ENCODE assay signal across 20 cellular contexts in the genomic region with DNA sequence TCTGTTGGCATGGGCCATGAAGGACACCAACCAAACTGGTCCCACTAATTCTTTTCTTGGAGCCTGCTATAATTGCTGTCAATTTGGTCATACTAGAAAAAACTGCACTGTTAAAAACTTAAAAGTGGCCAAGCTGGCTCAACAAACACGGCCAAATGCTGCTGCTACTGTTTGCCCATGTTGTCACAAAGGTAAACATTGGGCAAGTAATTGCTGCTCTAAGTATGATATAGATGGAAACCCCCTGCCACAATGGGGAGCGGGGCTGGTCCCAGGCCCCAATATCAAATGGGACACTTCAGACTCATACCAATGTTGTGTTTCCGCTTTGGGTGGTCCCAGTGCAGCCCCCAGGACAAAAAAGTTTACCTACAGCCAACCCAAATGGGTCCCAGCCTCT. TPM values are rescaled to one million over a fixed set of nuclear protein-coding genes. Genes with fewer than 3 reads are reported as not detected.
DNase-seq lines count a peak whose midpoint lies in the region; ATAC-seq and TF ChIP-seq lines count a peak whose summit lies in the region.
"Had no signal": no experiment of that assay in that cellular context is flagged by ENCODE, and none has a peak within 500 bp of the region (broad histone marks: within the 10 kb centered on the region; RNA-seq: fewer than 3 reads in every experiment).

No MANE protein-coding gene starts in this region.

- peaks cover 9% of the 10 kb centered on the region for H3K9me3 Mint-ChIP-seq in activated naive CD4-positive, alpha-beta T cell treated with anti-CD3 and anti-CD28 coated beads for 36 hours
- H3K9me3 Mint-ChIP-seq: CD4-positive, alpha-beta T cell; CD8-positive, alpha-beta T cell had no signal

- H3K9ac ChIP-seq in liver (ENCODE audit: low read depth in 1 of 2, low read length in 2 of 2): no peak overlapping the region
- H3K9ac ChIP-seq: BLaER1 treated with 17β-estradiol and CSF1 and Interleukin-3, amounts not matched to agents 10 nM and 100 nM had no signal

- ATAC-seq in left lobe of liver: peak; percentile 61
- ATAC-seq in GM19023 (IDR thresholded peaks at IDR 0.05; ENCODE audit: unreplicated experiment): no peak
- ATAC-seq: A549; CD8-positive, alpha-beta T cell had no signal

- no peak overlapping the region for H3K27ac ChIP-seq in liver (ENCODE audit: low read depth in 1 of 2, low read length in 2 of 2)
- H3K27ac ChIP-seq: 22Rv1; A549; BLaER1 treated with 17β-estradiol and CSF1 and Interleukin-3, amounts not matched to agents 10 nM and 100 nM; C4-2B had no signal

- TF ChIP-seq RAD21 in liver (IDR thresholded peaks at IDR 0.05): no peak

- H3K36me3 Mint-ChIP-seq in activated naive CD4-positive, alpha-beta T cell treated with anti-CD3 and anti-CD28 coated beads for 36 hours (ENCODE audit: low read depth): peaks cover 1% of the 10 kb centered on the region
- H3K36me3 Mint-ChIP-seq: CD8-positive, alpha-beta T cell had no signal

- H3K4me1 Mint-ChIP-seq in activated naive CD4-positive, alpha-beta T cell treated with anti-CD3 and anti-CD28 coated beads for 36 hours (ENCODE audit: low read depth): no peaks in the 10 kb centered on the region
- H3K4me1 Mint-ChIP-seq: B cell had no signal

- no peaks in the 10 kb centered on the region for H3K27me3 Mint-ChIP-seq in activated naive CD4-positive, alpha-beta T cell treated with anti-CD3 and anti-CD28 coated beads for 36 hours (ENCODE audit: low read depth)
- H3K27me3 Mint-ChIP-seq: B cell; CD4-positive, alpha-beta T cell had no signal

- whole genome bisulfite sequencing in liver: 59% methylated on average over 3 of the region's 3 CpGs

- DNase-seq in NCI-H748 (lab: John Stamatoyannopoulos, UW; ENCODE audit: unreplicated experiment) (peak; percentile 2), NCI-H748 treated with DMSO at 0.1 percent for 48 hours (lab: John Stamatoyannopoulos, UW) (no peak), left lobe of liver (ENCODE audit: low spot score) (no peak), mesenteric fat pad (ENCODE audit: low spot score) (peak; percentile 45), NCI-H446 (lab: John Stamatoyannopoulos, UW) (no peak)
- no peak for DNase-seq in activated naive CD4-positive, alpha-beta T cell treated with anti-CD3 and anti-CD28 coated beads for 36 hours
- DNase-seq: AML-193; Caco-2; Calu3; CD4-positive, alpha-beta T cell; CD8-positive, alpha-beta T cell; DMS79 treated with DMSO at 0.1 percent for 48 hours; GF-D8 had no signal

- H3K9me3 ChIP-seq in liver (ENCODE audit: control insufficient read depth in 4 of 4, low read length in 3 of 4): no peaks in the 10 kb centered on the region
- H3K9me3 ChIP-seq: A549, Caco-2 had no signal

- intact Hi-C loops in activated naive CD4-positive, alpha-beta T cell treated with anti-CD3 and anti-CD28 coated beads for 36 hours (cut with micrococcal nuclease): no loop called here

- peaks cover 0 to 5% (median 1%) of the 10 kb centered on the region in 4 donors for H3K4me1 ChIP-seq in liver (ENCODE audit: control insufficient read depth in 4 of 4, insufficient read depth in 4 of 4, low read length in 3 of 4)
- H3K4me1 ChIP-seq: A549; BLaER1 treated with 17β-estradiol and CSF1 and Interleukin-3, amounts not matched to agents 10 nM and 100 nM had no signal

- no peaks in the 10 kb centered on the region for H3K36me3 ChIP-seq in liver (ENCODE audit: control insufficient read depth in 4 of 4, insufficient read depth in 3 of 4, low read depth in 1 of 4, low read length in 3 of 4)
- H3K36me3 ChIP-seq: BLaER1 treated with 17β-estradiol and CSF1 and Interleukin-3, amounts not matched to agents 10 nM and 100 nM had no signal

- H3K27ac Mint-ChIP-seq in activated naive CD4-positive, alpha-beta T cell treated with anti-CD3 and anti-CD28 coated beads for 36 hours: no peak overlapping the region
- H3K27ac Mint-ChIP-seq: B cell; CD4-positive, alpha-beta T cell; CD8-positive, alpha-beta T cell had no signal

- CTCF ChIA-PET in activated naive CD4-positive, alpha-beta T cell treated with anti-CD3 and anti-CD28 coated beads for 36 hours (lab: Charles Lee): no interaction called here

- no peak for TF ChIP-seq CTCF in liver (IDR thresholded peaks at IDR 0.05; ENCODE audit: low read depth, low read length, missing input control)

- no peaks in the 10 kb centered on the region for H3K27me3 ChIP-seq in liver (ENCODE audit: control insufficient read depth in 4 of 4, insufficient read depth in 4 of 4, low read length in 3 of 4)

- no peak overlapping the region for H3K4me3 Mint-ChIP-seq in activated naive CD4-positive, alpha-beta T cell treated with anti-CD3 and anti-CD28 coated beads for 36 hours
- H3K4me3 Mint-ChIP-seq: B cell; CD4-positive, alpha-beta T cell; CD8-positive, alpha-beta T cell had no signal

- H3K4me3 ChIP-seq in liver (ENCODE audit: low read depth in 1 of 3, low read length in 3 of 3): no peak overlapping the region
- H3K4me3 ChIP-seq: A549; BLaER1 treated with 17β-estradiol and CSF1 and Interleukin-3, amounts not matched to agents 10 nM and 100 nM had no signal

TF ChIP-seq in liver, 16 proteins besides CTCF, POLR2A, EP300 and RAD21:
- TF ChIP-seq, protein P1, sequence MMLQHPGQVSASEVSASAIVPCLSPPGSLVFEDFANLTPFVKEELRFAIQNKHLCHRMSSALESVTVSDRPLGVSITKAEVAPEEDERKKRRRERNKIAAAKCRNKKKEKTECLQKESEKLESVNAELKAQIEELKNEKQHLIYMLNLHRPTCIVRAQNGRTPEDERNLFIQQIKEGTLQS (IDR thresholded peaks at IDR 0.05): no peak
- TF ChIP-seq FOXA2 (IDR thresholded peaks at IDR 0.05): peak; percentile 62
- no peak for TF ChIP-seq SP1 (IDR thresholded peaks at IDR 0.05)
- TF ChIP-seq FOXA1 (IDR thresholded peaks at IDR 0.05): peak; percentile 24
- TF ChIP-seq HNF4A (conservative IDR thresholded peaks at IDR 0.05): peak in 1 of 2 donors; percentile 27
- TF ChIP-seq RXRA (IDR thresholded peaks at IDR 0.05): no peak

RNA-seq across cellular contexts. Expression of a gene that starts 52.1 kb away (rescaled TPM):
- total RNA-seq in left lobe of liver: 7.3 TPM
- 1 to 10 TPM; 3.1 to 9.2 TPM for total RNA-seq in liver
- polyA plus RNA-seq in liver: 1 to 10 TPM; 2.7 to 4.2 TPM
- total RNA-seq in mesenteric fat pad: 7.7 TPM
- 10 to 100 TPM in 1 of 2 experiments, 1 to 10 TPM in 1; 8.6 to 10.3 TPM for total RNA-seq in activated naive CD4-positive, alpha-beta T cell treated with anti-CD3 and anti-CD28 coated beads for 36 hours

Comparison
In these comparisons a context has a peak if more than half of its experiments do, and no peak if none do; other contexts are left out.
1. DNase-seq: peak in NCI-H748 (single experiment) and mesenteric fat pad (single experiment); none in NCI-H748 treated with DMSO at 0.1 percent for 48 hours (single experiment), left lobe of liver (single experiment), NCI-H446 (0 of 2) and activated naive CD4-positive, alpha-beta T cell treated with anti-CD3 and anti-CD28 coated beads for 36 hours (single experiment).